Comparison of ENCODE assay signal across 8 cellular contexts in the genomic region with DNA sequence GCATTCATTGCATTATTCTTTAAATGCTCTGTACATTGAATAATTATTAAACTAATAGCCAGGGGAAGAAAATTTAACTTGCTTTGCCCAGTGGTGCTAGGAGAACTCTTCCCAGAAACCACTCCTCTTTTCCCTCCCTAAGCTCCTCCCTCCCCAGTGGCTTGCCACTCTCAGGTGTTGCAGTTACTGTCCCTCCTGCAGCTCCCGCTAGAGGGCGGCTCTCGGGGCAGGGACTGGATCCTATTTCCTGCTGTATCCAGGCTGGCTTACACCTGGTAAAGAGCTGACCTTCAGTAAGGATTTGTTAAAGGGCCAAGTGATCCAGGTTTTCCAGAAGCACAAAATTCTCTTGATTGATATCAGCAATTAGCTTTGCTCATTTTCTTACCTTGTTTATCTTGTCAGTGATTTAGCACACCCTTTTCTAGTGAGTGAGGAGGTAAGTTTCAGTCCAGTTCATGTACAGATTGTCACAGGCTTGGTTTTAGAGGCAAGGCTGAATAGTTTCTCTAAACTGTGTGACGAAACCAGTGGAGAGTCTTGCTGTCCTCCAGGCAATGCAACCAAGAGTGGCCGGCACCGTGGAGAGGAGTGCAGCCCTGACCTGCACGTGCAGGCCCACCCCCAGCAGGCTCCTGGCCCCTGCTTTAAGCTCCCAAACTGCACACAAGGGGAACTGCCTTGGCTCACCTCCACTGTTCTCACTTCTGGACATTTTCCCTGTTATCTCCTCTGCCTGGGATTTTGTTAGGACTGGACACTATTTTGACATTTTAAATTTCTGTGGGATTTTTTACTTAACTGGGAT.
A peak's percentile ranks its signal among the peaks of the same experiment; 100 is the strongest.
DNase-seq lines count a peak whose midpoint lies in the region; ATAC-seq and TF ChIP-seq lines count a peak whose summit lies in the region.

No MANE protein-coding gene starts in this region.

- H3K36me3 ChIP-seq in kidney epithelial cell (ENCODE audit: control insufficient read depth, insufficient read depth, low read length), result no peaks in the 10 kb centered on the region

- peak; percentile 76 for DNase-seq in COR-L47 (lab: John Stamatoyannopoulos, UW)
- DNase-seq in NCI-H510A (lab: John Stamatoyannopoulos, UW), result peak; percentile 59
- DNase-seq in kidney epithelial cell (ENCODE audit: low read depth), result no peak
- DNase-seq in MV-4-11 (lab: John Stamatoyannopoulos, UW), result no peak
- no peak for DNase-seq in NCI-H2107 (lab: John Stamatoyannopoulos, UW)

- H3K27ac ChIP-seq in angular gyrus (ENCODE audit: low read depth, low read length), result peak overlapping the region; percentile 16

- peak; percentile 65 for ATAC-seq in GM18907 (IDR thresholded peaks at IDR 0.05; ENCODE audit: unreplicated experiment)
- ATAC-seq in HG03135 (IDR thresholded peaks at IDR 0.05; ENCODE audit: unreplicated experiment), result peak; percentile 60

- no peak overlapping the region for H3K4me3 ChIP-seq in kidney epithelial cell (ENCODE audit: low read depth, low read length)

- peak; percentile 90 for TF ChIP-seq CTCF in kidney epithelial cell (IDR thresholded peaks at IDR 0.05; ENCODE audit: insufficient read depth, low read length, poor library complexity, severe bottlenecking)

- no peaks in the 10 kb centered on the region for H3K27me3 ChIP-seq in kidney epithelial cell (ENCODE audit: control insufficient read depth, insufficient read depth, low read length)

Comparison
In these comparisons a context has a peak if more than half of its experiments do, and no peak if none do; other contexts are left out.
1. DNase-seq: peak in COR-L47 (single experiment) and NCI-H510A (single experiment); none in kidney epithelial cell (single experiment), MV-4-11 (single experiment) and NCI-H2107 (single experiment).